Comparison of ENCODE assay signal across 10 cellular contexts in genomic region chr2:241638940-241639339, GRCh38. TPM values are rescaled to one million over a fixed set of nuclear protein-coding genes. Genes with fewer than 3 reads are reported as not detected.
DNase-seq lines count a peak whose midpoint lies in the region; ATAC-seq, FAIRE-seq and TF ChIP-seq lines count a peak whose summit lies in the region.
"Had no signal": no experiment of that assay in that cellular context is flagged by ENCODE, and none has a peak within 500 bp of the region (broad histone marks: within the 10 kb centered on the region; RNA-seq: fewer than 3 reads in every experiment).

No MANE protein-coding gene starts in this region.

- ATAC-seq in GM21528 (IDR thresholded peaks at IDR 0.05; ENCODE audit: low FRiP score, unreplicated experiment) = no peak

- peaks cover 36% of the 10 kb centered on the region for H3K4me1 Mint-ChIP-seq in T-helper 2 cell treated with Interferon-gamma antibody and Interleukin-4, amounts not matched to agents 5 μg/mL and 100 μg/mL, for 36 hours (ENCODE audit: low read depth)

- DNase-seq in T-helper 2 cell treated with Interferon-gamma antibody and Interleukin-4, amounts not matched to agents 5 μg/mL and 100 μg/mL, for 36 hours (ENCODE audit: low spot score) = no peak
- no peak for DNase-seq in T-helper 2 cell
- no peak for DNase-seq in fibroblast of the aortic adventitia (ENCODE audit: low read depth)
- no peak for DNase-seq in GM19239 (ENCODE audit: insufficient read length, low spot score)
- no peak for DNase-seq in DMS 273 treated with DMSO at 0.1 percent for 48 hours (lab: John Stamatoyannopoulos, UW)
- DNase-seq: SHP77 treated with DMSO at 0.1 percent for 48 hours had no signal

- H3K27me3 Mint-ChIP-seq in T-helper 2 cell treated with Interferon-gamma antibody and Interleukin-4, amounts not matched to agents 5 μg/mL and 100 μg/mL, for 36 hours (ENCODE audit: low read depth) = no peaks in the 10 kb centered on the region

- peak overlapping the region; percentile 93 for H3K27ac Mint-ChIP-seq in T-helper 2 cell treated with Interferon-gamma antibody and Interleukin-4, amounts not matched to agents 5 μg/mL and 100 μg/mL, for 36 hours

- peaks cover 29% of the 10 kb centered on the region for H3K36me3 Mint-ChIP-seq in T-helper 2 cell treated with Interferon-gamma antibody and Interleukin-4, amounts not matched to agents 5 μg/mL and 100 μg/mL, for 36 hours (ENCODE audit: low read depth)

- H3K9me3 Mint-ChIP-seq in T-helper 2 cell treated with Interferon-gamma antibody and Interleukin-4, amounts not matched to agents 5 μg/mL and 100 μg/mL, for 36 hours = peaks cover 6% of the 10 kb centered on the region

- peak overlapping the region; percentile 98 for H3K4me3 Mint-ChIP-seq in T-helper 2 cell treated with Interferon-gamma antibody and Interleukin-4, amounts not matched to agents 5 μg/mL and 100 μg/mL, for 36 hours

- no peak for TF ChIP-seq CTCF in WI38 (IDR thresholded peaks at IDR 0.05; ENCODE audit: low read depth, low read length)
- TF ChIP-seq CTCF in fibroblast of the aortic adventitia (IDR thresholded peaks at IDR 0.05; ENCODE audit: insufficient read depth, low read length) = no peak

- peak overlapping the region in 1 of 3 donors; percentile 16 for H3K9ac ChIP-seq in skeletal muscle tissue (ENCODE audit: low read depth in 1 of 3, low read length in 3 of 3)

- H3K9me3 ChIP-seq in skeletal muscle tissue (ENCODE audit: control insufficient read depth in 3 of 3, low read length in 3 of 3) = no peaks in the 10 kb centered on the region

- peaks cover 3 to 18% (median 7%) of the 10 kb centered on the region in 3 donors for H3K36me3 ChIP-seq in skeletal muscle tissue (ENCODE audit: control insufficient read depth in 3 of 3, insufficient read depth in 3 of 3, low read length in 3 of 3)

- no peak overlapping the region for H3K27ac ChIP-seq in skeletal muscle tissue (ENCODE audit: low read depth, low read length)

- no peaks in the 10 kb centered on the region for H3K27me3 ChIP-seq in skeletal muscle tissue (ENCODE audit: control insufficient read depth in 3 of 3, insufficient read depth in 3 of 3, low read length in 3 of 3)

- no peak for FAIRE-seq in GM19239 (lab: Jason Lieb, UNC)
- FAIRE-seq: A204.1 had no signal

- H3K4me3 ChIP-seq in WI38 (ENCODE audit: low read depth, low read length) = peak overlapping the region; percentile 86
- H3K4me3 ChIP-seq in fibroblast of the aortic adventitia (ENCODE audit: low read depth, low read length) = peak overlapping the region; percentile 38
- peak overlapping the region; percentile 63 to 97 (median 65) for H3K4me3 ChIP-seq in skeletal muscle tissue (ENCODE audit: low read length in 3 of 3)

- peaks cover 24 to 40% (median 35%) of the 10 kb centered on the region in 3 donors for H3K4me1 ChIP-seq in skeletal muscle tissue (ENCODE audit: control insufficient read depth in 3 of 3, insufficient read depth in 3 of 3, low read length in 3 of 3)

RNA-seq across cellular contexts. Expression of gene ATG4B, which starts 1.4 kb away (rescaled TPM):
- total RNA-seq in fibroblast of the aortic adventitia (ENCODE audit: low replicate concordance) (22.3 and 52.0 TPM in 2 replicates), skeletal muscle tissue (29.2 TPM)

RNA-seq across cellular contexts. Expression of gene THAP4, which starts 2.0 kb away (rescaled TPM):
- total RNA-seq in fibroblast of the aortic adventitia (ENCODE audit: low replicate concordance) = 26.4 and 27.0 TPM in 2 replicates
- 35.5 TPM for total RNA-seq in skeletal muscle tissue

RNA-seq across cellular contexts. Expression of gene DTYMK, which starts 47.7 kb away (rescaled TPM):
- total RNA-seq in fibroblast of the aortic adventitia (ENCODE audit: low replicate concordance) (12.8 and 41.8 TPM in 2 replicates), skeletal muscle tissue (14.1 TPM)
